8 cellular contexts compared by ENCODE assay signal in genomic region chr19:11505504-11506100, GRCh38. TPM values are rescaled to one million over a fixed set of nuclear protein-coding genes. Genes with fewer than 3 reads are reported as not detected.
DNase-seq lines count a peak whose midpoint lies in the region; ATAC-seq, FAIRE-seq and TF ChIP-seq lines count a peak whose summit lies in the region.

Gene ZNF653 (minus strand): TSS chr19:11505839. CDS start chr19:11505786, 53 bp downstream.

- H3F3A ChIP-seq in Loucy (ENCODE audit: low read depth): no peaks in the 10 kb centered on the region
- H3F3A ChIP-seq in neural cell (ENCODE audit: insufficient read depth, low read length, poor library complexity, severe bottlenecking): no peaks in the 10 kb centered on the region

- TF ChIP-seq RAD21 in neural cell (conservative IDR thresholded peaks at IDR 0.05): no peak

- H3K4me3 Mint-ChIP-seq in stimulated activated naive CD8-positive, alpha-beta T cell treated with anti-CD3 and anti-CD28 coated beads, Interleukin-15, amount 100 ng/mL, for 72 hours: peak within 1 kb of the TSS; percentile 96

- peak within 1 kb of the TSS; percentile 87 for H2AFZ ChIP-seq in Loucy (ENCODE audit: low read length)
- H2AFZ ChIP-seq in neural cell (ENCODE audit: low read depth, low read length): peak within 1 kb of the TSS; percentile 71

- H3K27me3 ChIP-seq in Loucy (ENCODE audit: insufficient read depth, low read length, poor library complexity, severe bottlenecking): no peaks in the 10 kb centered on the region
- H3K27me3 ChIP-seq in RWPE2 (ENCODE audit: insufficient read depth, poor library complexity, severe bottlenecking): no peaks in the 10 kb centered on the region
- no peaks in the 10 kb centered on the region for H3K27me3 ChIP-seq in neural cell (ENCODE audit: insufficient read depth, low read depth, low read length)

- H3K27ac ChIP-seq in RWPE2 (ENCODE audit: poor library complexity, severe bottlenecking): peak within 1 kb of the TSS; percentile 68
- H3K27ac ChIP-seq in neural cell (ENCODE audit: low read length): peak within 1 kb of the TSS; percentile 76

- DNase-seq in ELF-1 (ENCODE audit: low read depth, low spot score) (peak; percentile 96), H54 (ENCODE audit: insufficient read length, low spot score) (peak; percentile 94), RWPE2 (ENCODE audit: low spot score) (peak; percentile 89), fibroblast of the aortic adventitia (ENCODE audit: low read depth) (peak; percentile 95)
- peak; percentile 90 for DNase-seq in activated T-helper 9 cell treated with anti-CD3 and anti-CD28 coated beads, Interleukin-2, amount 50 U/mL, for 16 hours (ENCODE audit: low read depth)
- DNase-seq in stimulated activated naive CD8-positive, alpha-beta T cell treated with anti-CD3 and anti-CD28 coated beads, Interleukin-15, amount 100 ng/mL, for 72 hours: peak; percentile 94 to 95

- no peaks in the 10 kb centered on the region for H3K36me3 ChIP-seq in Loucy (ENCODE audit: insufficient read depth, low read length)
- H3K36me3 ChIP-seq in RWPE2 (ENCODE audit: low read depth): no peaks in the 10 kb centered on the region
- H3K36me3 ChIP-seq in neural cell (ENCODE audit: insufficient read depth, low read length): no peaks in the 10 kb centered on the region

- FAIRE-seq in H54 (lab: Jason Lieb, UNC): no peak

- H3K27ac Mint-ChIP-seq in stimulated activated naive CD8-positive, alpha-beta T cell treated with anti-CD3 and anti-CD28 coated beads, Interleukin-15, amount 100 ng/mL, for 72 hours: peak within 1 kb of the TSS; percentile 91 to 96

- H3K4me1 Mint-ChIP-seq in stimulated activated naive CD8-positive, alpha-beta T cell treated with anti-CD3 and anti-CD28 coated beads, Interleukin-15, amount 100 ng/mL, for 72 hours: peaks cover 38% of the 10 kb centered on the region

- H3K79me2 ChIP-seq in Loucy (ENCODE audit: insufficient read depth, low read length): peaks cover 24% of the 10 kb centered on the region
- H3K79me2 ChIP-seq in neural cell (replicated peaks; ENCODE audit: insufficient read depth, low read length): no peaks in the 10 kb centered on the region

- H3K4me1 ChIP-seq in Loucy (ENCODE audit: insufficient read depth, low read length, poor library complexity, severe bottlenecking) (peaks cover 11% of the 10 kb centered on the region), RWPE2 (ENCODE audit: insufficient read depth, poor library complexity, severe bottlenecking) (no peaks in the 10 kb centered on the region)

- ATAC-seq in RWPE2 (ENCODE audit: low read depth): peak; percentile 54
- ATAC-seq in stimulated activated naive CD8-positive, alpha-beta T cell treated with anti-CD3 and anti-CD28 coated beads, Interleukin-15, amount 100 ng/mL, for 72 hours: peak; percentile 84

- no peaks in the 10 kb centered on the region for H3K9me3 Mint-ChIP-seq in stimulated activated naive CD8-positive, alpha-beta T cell treated with anti-CD3 and anti-CD28 coated beads, Interleukin-15, amount 100 ng/mL, for 72 hours

- no peak for TF ChIP-seq POLR2A in H54 (IDR thresholded peaks at IDR 0.05; ENCODE audit: low read depth, low read length)

- H3K9me2 ChIP-seq in Loucy (replicated peaks; ENCODE audit: low read depth, low read length): no peaks in the 10 kb centered on the region
- H3K9me2 ChIP-seq in neural cell (ENCODE audit: insufficient read depth, low read length): no peaks in the 10 kb centered on the region

- H3K4me2 ChIP-seq in Loucy (ENCODE audit: low read depth, low read length, poor library complexity, severe bottlenecking): peak within 1 kb of the TSS; percentile 83
- H3K4me2 ChIP-seq in neural cell (ENCODE audit: low read length): peak within 1 kb of the TSS; percentile 61

- no peaks in the 10 kb centered on the region for H3K9me3 ChIP-seq in Loucy (ENCODE audit: insufficient read depth, low read depth, low read length)
- H3K9me3 ChIP-seq in RWPE2 (ENCODE audit: severe bottlenecking): no peaks in the 10 kb centered on the region
- H3K9me3 ChIP-seq in neural cell (ENCODE audit: low read length): no peaks in the 10 kb centered on the region

- peak within 1 kb of the TSS; percentile 81 for H3K9ac ChIP-seq in Loucy (ENCODE audit: low read depth, low read length, poor library complexity, severe bottlenecking)
- H3K9ac ChIP-seq in neural cell (ENCODE audit: low read length): peak within 1 kb of the TSS; percentile 90

- H3K4me3 ChIP-seq in Loucy (ENCODE audit: low read length, poor library complexity, severe bottlenecking): peak within 1 kb of the TSS; percentile 77
- H3K4me3 ChIP-seq in RWPE2 (ENCODE audit: severe bottlenecking): peak within 1 kb of the TSS; percentile 65
- H3K4me3 ChIP-seq in fibroblast of the aortic adventitia (ENCODE audit: low read depth, low read length): peak within 1 kb of the TSS; percentile 76
- H3K4me3 ChIP-seq in neural cell (ENCODE audit: low read length): peak within 1 kb of the TSS; percentile 87

- TF ChIP-seq EP300 in neural cell (conservative IDR thresholded peaks at IDR 0.05; ENCODE audit: poor library complexity, severe bottlenecking): peak; percentile 47

- no peaks in the 10 kb centered on the region for H4K20me1 ChIP-seq in Loucy (ENCODE audit: insufficient read depth, low read length, poor library complexity, severe bottlenecking)
- H4K20me1 ChIP-seq in neural cell (ENCODE audit: insufficient read depth): no peaks in the 10 kb centered on the region

- no peaks in the 10 kb centered on the region for H3K27me3 Mint-ChIP-seq in stimulated activated naive CD8-positive, alpha-beta T cell treated with anti-CD3 and anti-CD28 coated beads, Interleukin-15, amount 100 ng/mL, for 72 hours

- TF ChIP-seq CTCF in Loucy (conservative IDR thresholded peaks at IDR 0.05; ENCODE audit: low read length) (no peak), RWPE2 (IDR thresholded peaks at IDR 0.05; ENCODE audit: poor library complexity, severe bottlenecking) (no peak), fibroblast of the aortic adventitia (IDR thresholded peaks at IDR 0.05; ENCODE audit: insufficient read depth, low read length) (no peak), neural cell (IDR thresholded peaks at IDR 0.05; ENCODE audit: poor library complexity, severe bottlenecking) (no peak)

TF ChIP-seq in neural cell, 6 proteins besides CTCF, POLR2A, EP300 and RAD21:
- TF ChIP-seq POLR2AphosphoS5 (IDR thresholded peaks at IDR 0.05) (peak; percentile 88), EZH2 (IDR thresholded peaks at IDR 0.05; ENCODE audit: borderline replicate concordance, insufficient read depth, low read length, poor library complexity, severe bottlenecking) (no peak), MXI1 (conservative IDR thresholded peaks at IDR 0.05; ENCODE audit: poor library complexity, severe bottlenecking) (peak; percentile 100), SMC3 (conservative IDR thresholded peaks at IDR 0.05; ENCODE audit: poor library complexity) (no peak), TAF1 (IDR thresholded peaks at IDR 0.05; ENCODE audit: low read depth) (peak; percentile 40)
- TF ChIP-seq, protein P1, sequence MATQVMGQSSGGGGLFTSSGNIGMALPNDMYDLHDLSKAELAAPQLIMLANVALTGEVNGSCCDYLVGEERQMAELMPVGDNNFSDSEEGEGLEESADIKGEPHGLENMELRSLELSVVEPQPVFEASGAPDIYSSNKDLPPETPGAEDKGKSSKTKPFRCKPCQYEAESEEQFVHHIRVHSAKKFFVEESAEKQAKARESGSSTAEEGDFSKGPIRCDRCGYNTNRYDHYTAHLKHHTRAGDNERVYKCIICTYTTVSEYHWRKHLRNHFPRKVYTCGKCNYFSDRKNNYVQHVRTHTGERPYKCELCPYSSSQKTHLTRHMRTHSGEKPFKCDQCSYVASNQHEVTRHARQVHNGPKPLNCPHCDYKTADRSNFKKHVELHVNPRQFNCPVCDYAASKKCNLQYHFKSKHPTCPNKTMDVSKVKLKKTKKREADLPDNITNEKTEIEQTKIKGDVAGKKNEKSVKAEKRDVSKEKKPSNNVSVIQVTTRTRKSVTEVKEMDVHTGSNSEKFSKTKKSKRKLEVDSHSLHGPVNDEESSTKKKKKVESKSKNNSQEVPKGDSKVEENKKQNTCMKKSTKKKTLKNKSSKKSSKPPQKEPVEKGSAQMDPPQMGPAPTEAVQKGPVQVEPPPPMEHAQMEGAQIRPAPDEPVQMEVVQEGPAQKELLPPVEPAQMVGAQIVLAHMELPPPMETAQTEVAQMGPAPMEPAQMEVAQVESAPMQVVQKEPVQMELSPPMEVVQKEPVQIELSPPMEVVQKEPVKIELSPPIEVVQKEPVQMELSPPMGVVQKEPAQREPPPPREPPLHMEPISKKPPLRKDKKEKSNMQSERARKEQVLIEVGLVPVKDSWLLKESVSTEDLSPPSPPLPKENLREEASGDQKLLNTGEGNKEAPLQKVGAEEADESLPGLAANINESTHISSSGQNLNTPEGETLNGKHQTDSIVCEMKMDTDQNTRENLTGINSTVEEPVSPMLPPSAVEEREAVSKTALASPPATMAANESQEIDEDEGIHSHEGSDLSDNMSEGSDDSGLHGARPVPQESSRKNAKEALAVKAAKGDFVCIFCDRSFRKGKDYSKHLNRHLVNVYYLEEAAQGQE (IDR thresholded peaks at IDR 0.05; ENCODE audit: borderline replicate concordance): no peak
TF ChIP-seq in neural cell: peak in this region for 3.

RNA-seq across cellular contexts. Expression of gene ZNF653, which starts in this region (rescaled TPM):
- total RNA-seq in fibroblast of the aortic adventitia (ENCODE audit: low replicate concordance): 3.2 and 5.9 TPM in 2 replicates
- polyA plus RNA-seq in neural cell: 16.5 and 24.6 TPM in 2 replicates
- 21.1 and 29.2 TPM in 2 replicates for polyA minus RNA-seq in neural cell

Comparison
In these comparisons a context has a peak if more than half of its experiments do, and no peak if none do; other contexts are left out.
1. Peak in every context shown above with its lines: DNase-seq, ATAC-seq, H3K4me3 ChIP-seq and H3K27ac ChIP-seq.